Comparison of ENCODE assay signal across 8 cellular contexts in genomic region chrX:39445336-39445735, GRCh38.
A peak's percentile ranks its signal among the peaks of the same experiment; 100 is the strongest.
DNase-seq lines count a peak whose midpoint lies in the region; ATAC-seq and TF ChIP-seq lines count a peak whose summit lies in the region.

No MANE protein-coding gene starts in this region.

- H3K4me2 ChIP-seq in OCI-LY1 (ENCODE audit: low read length): no peak overlapping the region

- H4K20me1 ChIP-seq in OCI-LY1 (ENCODE audit: insufficient read depth, low read length): no peaks in the 10 kb centered on the region

- H3K4me1 ChIP-seq in OCI-LY1 (ENCODE audit: insufficient read depth, low read length, severe bottlenecking): no peaks in the 10 kb centered on the region
- no peaks in the 10 kb centered on the region for H3K4me1 ChIP-seq in ascending aorta
- H3K4me1 ChIP-seq in psoas muscle: no peaks in the 10 kb centered on the region

- H3K79me2 ChIP-seq in OCI-LY1 (ENCODE audit: insufficient read depth, low read length): no peaks in the 10 kb centered on the region

- intact Hi-C loops in ascending aorta (cut with DNase I): no loop called here
- intact Hi-C loops in psoas muscle (cut with DNase I): no loop called here
- intact Hi-C loops in posterior vena cava (cut with DNase I): no loop called here

- no peak overlapping the region for H2AFZ ChIP-seq in OCI-LY1 (ENCODE audit: low read length)

- TF ChIP-seq CTCF in GM12873 (IDR thresholded peaks at IDR 0.05; ENCODE audit: insufficient read depth, low read depth, low read length, missing control alignments): peak; percentile 51
- TF ChIP-seq CTCF in OCI-LY1 (IDR thresholded peaks at IDR 0.05; ENCODE audit: low read length): peak; percentile 38; the same call in 1 of the 2 replicates
- peak in 2 of 3 experiments; percentile 19 to 22 for TF ChIP-seq CTCF in ascending aorta (IDR thresholded peaks at IDR 0.05)
- peak; percentile 14 for TF ChIP-seq CTCF in psoas muscle (IDR thresholded peaks at IDR 0.05)

- H3K27me3 ChIP-seq in OCI-LY1 (ENCODE audit: insufficient read depth, low read length) (no peaks in the 10 kb centered on the region), ascending aorta (no peaks in the 10 kb centered on the region), psoas muscle (ENCODE audit: insufficient read depth in 3 of 3, low read length in 2 of 3) (peaks cover 0 to 15% (median 0%) of the 10 kb centered on the region in 3 donors)

- 60 to 93% (median 68%) methylated on average over 4 of the region's 4 CpGs for WGBS in psoas muscle, 3 donors

- H3K4me3 ChIP-seq in OCI-LY1 (ENCODE audit: low read depth, low read length, poor library complexity, severe bottlenecking) (no peak overlapping the region), ascending aorta (no peak overlapping the region), psoas muscle (no peak overlapping the region)

- no peak for TF ChIP-seq POLR2A in GM18505 (IDR thresholded peaks at IDR 0.05; ENCODE audit: borderline replicate concordance, extremely low read depth, insufficient read depth, insufficient read length)

- no peak overlapping the region for H3K9ac ChIP-seq in OCI-LY1 (ENCODE audit: low read length)

- no peaks in the 10 kb centered on the region for H3F3A ChIP-seq in OCI-LY1 (ENCODE audit: insufficient read depth, low read length)

- H3K9me3 ChIP-seq in OCI-LY1 (ENCODE audit: low read length): no peaks in the 10 kb centered on the region
- no peaks in the 10 kb centered on the region for H3K9me3 ChIP-seq in ascending aorta
- no peaks in the 10 kb centered on the region for H3K9me3 ChIP-seq in psoas muscle

- no peak for DNase-seq in ascending aorta (ENCODE audit: low spot score in 2 of 2)
- DNase-seq in psoas muscle: no peak
- no peak for DNase-seq in posterior vena cava (ENCODE audit: low spot score)
- no peak for DNase-seq in NCI-H2107 (lab: John Stamatoyannopoulos, UW)

- ATAC-seq in psoas muscle (no peak), HG03469 (IDR thresholded peaks at IDR 0.05; ENCODE audit: unreplicated experiment) (no peak), GM18505 (IDR thresholded peaks at IDR 0.05; ENCODE audit: unreplicated experiment) (no peak)

- no peaks in the 10 kb centered on the region for H3K36me3 ChIP-seq in OCI-LY1 (ENCODE audit: insufficient read depth, low read length)
- H3K36me3 ChIP-seq in ascending aorta: no peaks in the 10 kb centered on the region
- H3K36me3 ChIP-seq in psoas muscle (ENCODE audit: insufficient read depth in 1 of 2, low read depth in 1 of 2): no peaks in the 10 kb centered on the region

- H3K9me2 ChIP-seq in OCI-LY1 (ENCODE audit: low read depth, low read length): no peaks in the 10 kb centered on the region

- H3K27ac ChIP-seq in OCI-LY1 (ENCODE audit: low read depth, low read length, poor library complexity, severe bottlenecking) (no peak overlapping the region), ascending aorta (no peak overlapping the region), psoas muscle (no peak overlapping the region)
